8 cellular contexts compared by ENCODE assay signal in the genomic region with DNA sequence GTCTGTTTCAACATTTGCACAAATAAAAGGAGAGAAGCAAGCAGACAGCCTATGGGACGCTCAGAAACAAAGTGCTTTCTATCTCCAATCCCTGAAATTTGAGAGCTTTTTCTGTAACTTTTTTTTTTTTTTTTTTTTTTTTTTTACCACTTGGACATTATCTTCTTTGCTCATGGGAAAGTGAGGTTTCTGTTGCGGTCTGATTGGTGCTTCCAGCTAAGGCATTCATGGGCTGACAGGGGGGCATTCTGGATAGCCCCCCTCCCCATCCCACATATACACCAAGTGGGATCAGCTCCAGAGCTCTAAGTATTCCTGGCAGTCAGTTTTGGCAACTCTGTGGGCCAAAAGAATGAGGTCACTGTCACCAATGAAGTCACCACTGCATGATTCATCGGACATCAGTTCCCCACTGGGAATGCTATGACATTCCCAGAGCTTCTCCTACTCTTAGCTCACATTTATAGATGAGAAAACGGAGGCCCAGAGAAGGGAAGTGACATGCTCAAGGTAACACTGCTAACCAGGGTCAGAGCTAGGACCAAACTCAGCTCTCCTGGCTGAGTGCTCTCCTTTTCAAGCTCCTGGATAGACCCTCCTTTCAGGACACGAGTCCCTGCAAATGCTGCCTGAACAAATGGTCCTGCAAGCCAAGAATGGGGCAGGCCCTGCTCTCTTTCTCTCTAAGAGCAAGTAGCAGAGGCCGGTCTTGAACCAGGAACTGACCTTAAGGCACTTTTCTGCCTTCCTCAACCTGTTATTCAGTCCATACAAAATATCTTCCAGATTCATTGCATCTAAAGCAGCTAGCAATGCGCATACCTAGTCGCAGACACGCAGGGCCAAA. TPM values are rescaled to one million over a fixed set of nuclear protein-coding genes. Genes with fewer than 3 reads are reported as not detected.
A peak's percentile ranks its signal among the peaks of the same experiment; 100 is the strongest.
DNase-seq lines count a peak whose midpoint lies in the region; ATAC-seq lines count a peak whose summit lies in the region.

No MANE protein-coding gene starts in this region.

- no peak overlapping the region for H3K27ac Mint-ChIP-seq in T-helper 1 cell treated with Interleukin-12 subunit alpha and Interleukin-12 subunit beta and Interleukin-4 antibody, amounts not matched to agents 30 μg/mL and 1 μg/mL, for 36 hours
- H3K27ac Mint-ChIP-seq in activated naive CD8-positive, alpha-beta T cell treated with anti-CD3 and anti-CD28 coated beads for 36 hours, result no peak overlapping the region
- H3K27ac Mint-ChIP-seq in stimulated activated memory B cell treated with anti-CD40 and anti-IgM and Interleukin-4, amounts not matched to agents 10 μg/mL and 1 μg/mL and 100 μg/mL, for 72 hours, result peak overlapping the region; percentile 98

- no peak for DNase-seq in T-helper 1 cell
- DNase-seq in activated naive CD8-positive, alpha-beta T cell treated with anti-CD3 and anti-CD28 coated beads for 36 hours, result no peak
- DNase-seq in left ventricle myocardium superior, result no peak
- DNase-seq in NCI-H2081 (lab: John Stamatoyannopoulos, UW), result no peak
- DNase-seq in NCI-H187 treated with DMSO at 0.1 percent for 48 hours (lab: John Stamatoyannopoulos, UW), result no peak
- DNase-seq in NCI-H1048 (lab: John Stamatoyannopoulos, UW), result no peak

- no peaks in the 10 kb centered on the region for H3K9me3 Mint-ChIP-seq in T-helper 1 cell treated with Interleukin-12 subunit alpha and Interleukin-12 subunit beta and Interleukin-4 antibody, amounts not matched to agents 30 μg/mL and 1 μg/mL, for 36 hours
- H3K9me3 Mint-ChIP-seq in activated naive CD8-positive, alpha-beta T cell treated with anti-CD3 and anti-CD28 coated beads for 36 hours, result no peaks in the 10 kb centered on the region
- no peaks in the 10 kb centered on the region for H3K9me3 Mint-ChIP-seq in stimulated activated memory B cell treated with anti-CD40 and anti-IgM and Interleukin-4, amounts not matched to agents 10 μg/mL and 1 μg/mL and 100 μg/mL, for 72 hours

- peak; percentile 30 for ATAC-seq in left ventricle myocardium superior
- no peak for ATAC-seq in stimulated activated memory B cell treated with anti-CD40 and anti-IgM and Interleukin-4, amounts not matched to agents 10 μg/mL and 1 μg/mL and 100 μg/mL, for 72 hours

- peaks cover 10% of the 10 kb centered on the region for H3K27me3 Mint-ChIP-seq in T-helper 1 cell treated with Interleukin-12 subunit alpha and Interleukin-12 subunit beta and Interleukin-4 antibody, amounts not matched to agents 30 μg/mL and 1 μg/mL, for 36 hours (ENCODE audit: low read depth)
- no peaks in the 10 kb centered on the region for H3K27me3 Mint-ChIP-seq in activated naive CD8-positive, alpha-beta T cell treated with anti-CD3 and anti-CD28 coated beads for 36 hours
- no peaks in the 10 kb centered on the region for H3K27me3 Mint-ChIP-seq in stimulated activated memory B cell treated with anti-CD40 and anti-IgM and Interleukin-4, amounts not matched to agents 10 μg/mL and 1 μg/mL and 100 μg/mL, for 72 hours

- peaks cover 17% of the 10 kb centered on the region for H3K4me1 Mint-ChIP-seq in T-helper 1 cell treated with Interleukin-12 subunit alpha and Interleukin-12 subunit beta and Interleukin-4 antibody, amounts not matched to agents 30 μg/mL and 1 μg/mL, for 36 hours (ENCODE audit: low read depth)
- peaks cover 63% of the 10 kb centered on the region for H3K4me1 Mint-ChIP-seq in activated naive CD8-positive, alpha-beta T cell treated with anti-CD3 and anti-CD28 coated beads for 36 hours
- H3K4me1 Mint-ChIP-seq in stimulated activated memory B cell treated with anti-CD40 and anti-IgM and Interleukin-4, amounts not matched to agents 10 μg/mL and 1 μg/mL and 100 μg/mL, for 72 hours, result peaks cover 74% of the 10 kb centered on the region

- H3K4me3 Mint-ChIP-seq in T-helper 1 cell treated with Interleukin-12 subunit alpha and Interleukin-12 subunit beta and Interleukin-4 antibody, amounts not matched to agents 30 μg/mL and 1 μg/mL, for 36 hours, result peak overlapping the region; percentile 96
- peak overlapping the region; percentile 87 for H3K4me3 Mint-ChIP-seq in activated naive CD8-positive, alpha-beta T cell treated with anti-CD3 and anti-CD28 coated beads for 36 hours
- H3K4me3 Mint-ChIP-seq in stimulated activated memory B cell treated with anti-CD40 and anti-IgM and Interleukin-4, amounts not matched to agents 10 μg/mL and 1 μg/mL and 100 μg/mL, for 72 hours, result peak overlapping the region; percentile 87

- H3K36me3 Mint-ChIP-seq in T-helper 1 cell treated with Interleukin-12 subunit alpha and Interleukin-12 subunit beta and Interleukin-4 antibody, amounts not matched to agents 30 μg/mL and 1 μg/mL, for 36 hours (ENCODE audit: low read depth), result peaks cover 1% of the 10 kb centered on the region
- peaks cover 4% of the 10 kb centered on the region for H3K36me3 Mint-ChIP-seq in activated naive CD8-positive, alpha-beta T cell treated with anti-CD3 and anti-CD28 coated beads for 36 hours
- peaks cover 5% of the 10 kb centered on the region for H3K36me3 Mint-ChIP-seq in stimulated activated memory B cell treated with anti-CD40 and anti-IgM and Interleukin-4, amounts not matched to agents 10 μg/mL and 1 μg/mL and 100 μg/mL, for 72 hours

- intact Hi-C loops in left ventricle myocardium superior (cut with micrococcal nuclease), result no loop called here

RNA-seq across cellular contexts. Expression of a gene that starts 1.6 kb away (rescaled TPM):
- total RNA-seq in activated naive CD8-positive, alpha-beta T cell treated with anti-CD3 and anti-CD28 coated beads for 36 hours, result 10 to 100 TPM; 15.0 to 15.7 TPM
- 462 TPM for total RNA-seq in left ventricle myocardium superior

RNA-seq across cellular contexts. Expression of a gene that starts 1.7 kb away (rescaled TPM):
- 1 to 10 TPM; 5.7 to 8.3 TPM for total RNA-seq in activated naive CD8-positive, alpha-beta T cell treated with anti-CD3 and anti-CD28 coated beads for 36 hours
- 6.1 TPM for total RNA-seq in left ventricle myocardium superior

Comparison
In these comparisons a context has a peak if more than half of its experiments do, and no peak if none do; other contexts are left out.
1. RNA of a gene that starts 1.6 kb away (total RNA-seq): 462 TPM in left ventricle myocardium superior (single experiment); 15.0 to 15.7 TPM in activated naive CD8-positive, alpha-beta T cell treated with anti-CD3 and anti-CD28 coated beads for 36 hours; every median in the first group is over 10 times any median in the second.
2. Peak in every context shown above with its lines, with median percentiles within 50 percentile points of each other: H3K4me3 Mint-ChIP-seq.